In genomic region chr3:195440379-195440778, GRCh38 we compare ENCODE assay signal across 12 cellular contexts. TPM values are rescaled to one million over a fixed set of nuclear protein-coding genes. Genes with fewer than 3 reads are reported as not detected.
DNase-seq lines count a peak whose midpoint lies in the region; ATAC-seq and TF ChIP-seq lines count a peak whose summit lies in the region.
"Had no signal": no experiment of that assay in that cellular context is flagged by ENCODE, and none has a peak within 500 bp of the region (broad histone marks: within the 10 kb centered on the region; RNA-seq: fewer than 3 reads in every experiment).

No MANE protein-coding gene starts in this region.

- CTCF ChIA-PET in CD4-positive, alpha-beta memory T cell (lab: Charles Lee; ENCODE audit: partially characterized antibody): interaction anchor here (6.0 kb wide), 1 partner anchor 169 kb away, joined by 35 read pairs; the partner anchor contains the start of gene XXYLT1

- ATAC-seq in naive thymus-derived CD8-positive, alpha-beta T cell: no peak
- ATAC-seq in HG02884 (IDR thresholded peaks at IDR 0.05; ENCODE audit: unreplicated experiment) (no peak), GM18498 (IDR thresholded peaks at IDR 0.05; ENCODE audit: unreplicated experiment) (no peak)

- POLR2A ChIA-PET in CD4-positive, alpha-beta memory T cell (lab: Charles Lee; ENCODE audit: partially characterized antibody): interaction anchor here (0.6 to 4.2 kb wide), 5 partner anchors 9 to 170 kb away, joined by 3 to 23 read pairs (median 19); partner anchors contain the start of genes PPP1R2 and XXYLT1
- POLR2A ChIA-PET in naive thymus-derived CD8-positive, alpha-beta T cell (lab: Charles Lee): interaction anchor here (0.9 kb wide), 1 partner anchor 83 kb away, joined by 3 read pairs; no protein-coding TSS in a partner anchor

- H3K9me3 Mint-ChIP-seq in CD4-positive, alpha-beta memory T cell: no peaks in the 10 kb centered on the region
- H3K9me3 Mint-ChIP-seq in activated naive CD8-positive, alpha-beta T cell treated with anti-CD3 and anti-CD28 coated beads for 36 hours: peaks cover 2% of the 10 kb centered on the region
- no peaks in the 10 kb centered on the region for H3K9me3 Mint-ChIP-seq in naive thymus-derived CD8-positive, alpha-beta T cell

- peaks cover 30 to 69% (median 50%) of the 10 kb centered on the region in 4 donors for H3K4me1 Mint-ChIP-seq in CD4-positive, alpha-beta memory T cell
- peaks cover 39% of the 10 kb centered on the region for H3K4me1 Mint-ChIP-seq in activated naive CD8-positive, alpha-beta T cell treated with anti-CD3 and anti-CD28 coated beads for 36 hours
- H3K4me1 Mint-ChIP-seq in naive thymus-derived CD8-positive, alpha-beta T cell: peaks cover 15 to 71% (median 55%) of the 10 kb centered on the region in 4 donors

- no peaks in the 10 kb centered on the region for H3K9me3 ChIP-seq in CD4-positive, alpha-beta memory T cell (ENCODE audit: control insufficient read depth in 1 of 2, low read length in 2 of 2)
- H3K9me3 ChIP-seq: thoracic aorta had no signal

- intact Hi-C loops in CD4-positive, alpha-beta memory T cell (cut with micrococcal nuclease): no loop called here

- TF ChIP-seq CTCF in HFF-Myc (IDR thresholded peaks at IDR 0.05; ENCODE audit: low read depth, low read length, missing control alignments): no peak

- H3K27ac Mint-ChIP-seq in CD4-positive, alpha-beta memory T cell: peak overlapping the region in 3 of 7 donors; percentile 13 to 72 (median 68)
- no peak overlapping the region for H3K27ac Mint-ChIP-seq in activated naive CD8-positive, alpha-beta T cell treated with anti-CD3 and anti-CD28 coated beads for 36 hours
- peak overlapping the region in 7 of 10 donors; percentile 11 to 88 (median 29) for H3K27ac Mint-ChIP-seq in naive thymus-derived CD8-positive, alpha-beta T cell

- H3K36me3 ChIP-seq in CD4-positive, alpha-beta memory T cell (ENCODE audit: insufficient read depth, low read length): no peaks in the 10 kb centered on the region
- H3K36me3 ChIP-seq: thoracic aorta had no signal

- H3K4me3 ChIP-seq in CD4-positive, alpha-beta memory T cell (ENCODE audit: low read length in 2 of 2): no peak overlapping the region
- peak overlapping the region; percentile 90; the same call in 1 of the 2 replicates for H3K4me3 ChIP-seq in HFF-Myc (replicated peaks; ENCODE audit: low read depth, low read length)

- DNase-seq in CD4-positive, alpha-beta memory T cell: no peak
- DNase-seq in HFF-Myc (ENCODE audit: extremely low read depth, low read depth): no peak
- DNase-seq in activated naive CD8-positive, alpha-beta T cell treated with anti-CD3 and anti-CD28 coated beads for 36 hours: no peak
- no peak for DNase-seq in naive thymus-derived CD8-positive, alpha-beta T cell
- no peak for DNase-seq in NCI-H2107 treated with DMSO at 0.1 percent for 48 hours (lab: John Stamatoyannopoulos, UW; ENCODE audit: unreplicated experiment)
- no peak for DNase-seq in NCI-H510A treated with DMSO at 0.1 percent for 48 hours (lab: John Stamatoyannopoulos, UW)
- DNase-seq: effector memory CD4-positive, alpha-beta T cell; NCI-H187; stimulated activated CD4-positive, alpha-beta T cell treated with anti-CD3 and anti-CD28 coated beads, Interleukin-4, amount 100 ng/mL, for 1 hour had no signal

- no peaks in the 10 kb centered on the region for H3K27me3 Mint-ChIP-seq in CD4-positive, alpha-beta memory T cell
- H3K27me3 Mint-ChIP-seq in activated naive CD8-positive, alpha-beta T cell treated with anti-CD3 and anti-CD28 coated beads for 36 hours: no peaks in the 10 kb centered on the region
- H3K27me3 Mint-ChIP-seq in naive thymus-derived CD8-positive, alpha-beta T cell: no peaks in the 10 kb centered on the region

- H3K4me3 Mint-ChIP-seq in CD4-positive, alpha-beta memory T cell: peak overlapping the region in 7 of 8 donors; percentile 50 to 78 (median 64)
- H3K4me3 Mint-ChIP-seq in activated naive CD8-positive, alpha-beta T cell treated with anti-CD3 and anti-CD28 coated beads for 36 hours: peak overlapping the region; percentile 32
- peak overlapping the region in 9 of 10 donors; percentile 49 to 99 (median 66) for H3K4me3 Mint-ChIP-seq in naive thymus-derived CD8-positive, alpha-beta T cell

- H3K4me1 ChIP-seq in CD4-positive, alpha-beta memory T cell (ENCODE audit: insufficient read depth, low read length): peaks cover 66% of the 10 kb centered on the region

- no peak overlapping the region for H3K27ac ChIP-seq in CD4-positive, alpha-beta memory T cell (ENCODE audit: low read depth, low read length)
- H3K27ac ChIP-seq: thoracic aorta had no signal

- no peaks in the 10 kb centered on the region for H3K27me3 ChIP-seq in CD4-positive, alpha-beta memory T cell (ENCODE audit: insufficient read depth, low read length)

- peaks cover 0 to 12% of the 10 kb centered on the region in 2 donors for H3K36me3 Mint-ChIP-seq in CD4-positive, alpha-beta memory T cell
- peaks cover 4% of the 10 kb centered on the region for H3K36me3 Mint-ChIP-seq in activated naive CD8-positive, alpha-beta T cell treated with anti-CD3 and anti-CD28 coated beads for 36 hours
- no peaks in the 10 kb centered on the region for H3K36me3 Mint-ChIP-seq in naive thymus-derived CD8-positive, alpha-beta T cell

RNA-seq across cellular contexts. Expression of gene ACAP2, which starts 2.4 kb away (rescaled TPM):
- total RNA-seq in CD4-positive, alpha-beta memory T cell: 10 to 100 TPM; 72.3 to 73.5 TPM
- polyA plus RNA-seq in CD4-positive, alpha-beta memory T cell: 10 to 100 TPM; 40.9 to 53.9 TPM
- 10 to 100 TPM; 41.1 to 42.9 TPM for total RNA-seq in activated naive CD8-positive, alpha-beta T cell treated with anti-CD3 and anti-CD28 coated beads for 36 hours
- 10 to 100 TPM; 78.7 to 81.0 TPM for total RNA-seq in naive thymus-derived CD8-positive, alpha-beta T cell
- polyA plus RNA-seq in naive thymus-derived CD8-positive, alpha-beta T cell: 10 to 100 TPM; 36.7 to 49.6 (median 49.5) TPM
